Comparison of ENCODE assay signal across 15 cellular contexts in genomic region chr17:1067282-1067956, GRCh38.
DNase-seq lines count a peak whose midpoint lies in the region; TF ChIP-seq lines count a peak whose summit lies in the region.
"Had no signal": no experiment of that assay in that cellular context is flagged by ENCODE, and none has a peak within 500 bp of the region (broad histone marks: within the 10 kb centered on the region; RNA-seq: fewer than 3 reads in every experiment).

No MANE protein-coding gene starts in this region.

- H4K20me1 ChIP-seq in mammary epithelial cell (ENCODE audit: insufficient read depth, low read length): no peaks in the 10 kb centered on the region

- TF ChIP-seq EP300 in Ishikawa (IDR thresholded peaks at IDR 0.05; ENCODE audit: borderline replicate concordance): peak; percentile 41; the same call in 1 of the 2 replicates

- no peak overlapping the region for H3K4me3 ChIP-seq in mammary epithelial cell (replicated peaks in 1 of 3; ENCODE audit: insufficient read depth in 1 of 3, low read depth in 2 of 3, low read length in 3 of 3)
- H3K4me3 ChIP-seq: SK-N-MC, uterus had no signal

- no peak overlapping the region for H3K9ac ChIP-seq in mammary epithelial cell (ENCODE audit: insufficient read depth, low read length)

- DNase-seq in A172 (ENCODE audit: low spot score) (peak; percentile 76), mammary epithelial cell (peak; percentile 84), islet precursor cell (peak; percentile 88), NCI-H1105 (lab: John Stamatoyannopoulos, UW) (no peak), cerebellum (ENCODE audit: low spot score) (no peak), superior temporal gyrus (ENCODE audit: extremely low spot score) (no peak)
- DNase-seq in activated CD4-positive, alpha-beta T cell treated with anti-CD3 and anti-CD28 coated beads for 1 hour: no peak
- DNase-seq: CD8-positive, alpha-beta memory T cell; NCI-H1417 treated with DMSO at 0.1 percent for 48 hours; NCI-H2227 treated with DMSO at 0.1 percent for 48 hours; stimulated activated CD4-positive, alpha-beta T cell treated with anti-CD3 and anti-CD28 coated beads, Interleukin-12 subunit alpha, Interleukin-12 subunit beta, amount 100 ng/mL, for 4 hours; stimulated activated naive CD4-positive, alpha-beta T cell; uterus had no signal

- BruUV-seq in mammary epithelial cell (replicated peaks; lab: Mats Ljungman, UMichigan): no TSS peak

- intact Hi-C loops in mammary epithelial cell (cut with micrococcal nuclease): no loop called here

- in situ Hi-C loops in mammary epithelial cell (cut with MboI; ENCODE audit: low sequenced_read_pairs in 2 of 2): no loop called here

- H3K9me3 ChIP-seq in mammary epithelial cell (replicated peaks; ENCODE audit: insufficient read depth, low read length): peaks cover 3% of the 10 kb centered on the region
- H3K9me3 ChIP-seq: uterus had no signal

- dilution Hi-C loops in mammary epithelial cell (cut with HindIII; ENCODE audit: low sequenced_read_pairs): no loop called here

- no peaks in the 10 kb centered on the region for H3K27me3 ChIP-seq in mammary epithelial cell (ENCODE audit: insufficient read depth, low read length)
- H3K27me3 ChIP-seq: uterus had no signal

- H2AFZ ChIP-seq in mammary epithelial cell (ENCODE audit: low read depth, low read length): no peak overlapping the region

- H3K79me2 ChIP-seq in mammary epithelial cell (ENCODE audit: insufficient read depth, low read length): no peaks in the 10 kb centered on the region

- H3K4me2 ChIP-seq in mammary epithelial cell (ENCODE audit: insufficient read depth, low read depth, low read length): no peak overlapping the region

- 50% methylated on average over 5 of the region's 10 CpGs for WGBS in mammary epithelial cell (ENCODE audit: low coverage, missing lambda C conversion rate)

- no peak for TF ChIP-seq CTCF in mammary epithelial cell (conservative IDR thresholded peaks at IDR 0.05 in 1 of 2, IDR thresholded peaks at IDR 0.05 in 1 of 2; ENCODE audit: extremely low read depth in 1 of 2, insufficient read depth in 1 of 2, low read depth in 1 of 2, low read length in 2 of 2)

- H3K27ac ChIP-seq in mammary epithelial cell (ENCODE audit: insufficient read depth, low read depth, low read length): no peak overlapping the region
- H3K27ac ChIP-seq: SK-N-MC, uterus had no signal

- TF ChIP-seq RAD21 in Ishikawa (IDR thresholded peaks at IDR 0.05; ENCODE audit: low read depth): no peak

- CTCF ChIA-PET in mammary epithelial cell (lab: Charles Lee; ENCODE audit: low non-redundant PET): no interaction called here

- peaks cover 14% of the 10 kb centered on the region for H3K36me3 ChIP-seq in mammary epithelial cell (ENCODE audit: insufficient read depth, low read length)
- H3K36me3 ChIP-seq: uterus had no signal

- H3K4me1 ChIP-seq in mammary epithelial cell (ENCODE audit: insufficient read depth, low read length): peaks cover 11% of the 10 kb centered on the region
- H3K4me1 ChIP-seq: uterus had no signal

TF ChIP-seq in Ishikawa, 13 proteins besides CTCF, POLR2A, EP300 and RAD21:
- no peak for TF ChIP-seq ZBTB7A (IDR thresholded peaks at IDR 0.05; ENCODE audit: low read depth)
- TF ChIP-seq CREB1 (IDR thresholded peaks at IDR 0.05; ENCODE audit: low read depth): no peak
- TF ChIP-seq TEAD4 (IDR thresholded peaks at IDR 0.05): peak; percentile 41; the same call in 1 of the 2 replicates
- TF ChIP-seq TCF12 (IDR thresholded peaks at IDR 0.05; ENCODE audit: low read depth): peak; percentile 47; the same call in 1 of the 2 replicates
- TF ChIP-seq FOXM1 (IDR thresholded peaks at IDR 0.05; ENCODE audit: borderline replicate concordance, low read depth): no peak
- TF ChIP-seq EGR1 (IDR thresholded peaks at IDR 0.05): no peak
- no peak for TF ChIP-seq REST (IDR thresholded peaks at IDR 0.05; ENCODE audit: low read depth)
- TF ChIP-seq MAX (IDR thresholded peaks at IDR 0.05): 0 out of 2 replicates have a peak, but pooled peaks have one; percentile 9
- TF ChIP-seq YY1 (IDR thresholded peaks at IDR 0.05; ENCODE audit: low read depth): no peak
- TF ChIP-seq NFIC (IDR thresholded peaks at IDR 0.05): peak; percentile 46; the same call in 1 of the 2 replicates
- peak; percentile 77 for TF ChIP-seq CEBPB (IDR thresholded peaks at IDR 0.05)
- no peak; the same call in 1 of the 2 replicates for TF ChIP-seq USF1 (IDR thresholded peaks at IDR 0.05)
- no peak for TF ChIP-seq TAF1 (IDR thresholded peaks at IDR 0.05; ENCODE audit: low read depth)

Comparison
In these comparisons a context has a peak if more than half of its experiments do, and no peak if none do; other contexts are left out.
1. DNase-seq: peak in A172 (single experiment), mammary epithelial cell (single experiment) and islet precursor cell (single experiment); none in NCI-H1105 (single experiment), activated CD4-positive, alpha-beta T cell treated with anti-CD3 and anti-CD28 coated beads for 1 hour (single experiment), cerebellum (single experiment) and superior temporal gyrus (single experiment).